Comparison of ENCODE assay signal across 8 cellular contexts in the genomic region with DNA sequence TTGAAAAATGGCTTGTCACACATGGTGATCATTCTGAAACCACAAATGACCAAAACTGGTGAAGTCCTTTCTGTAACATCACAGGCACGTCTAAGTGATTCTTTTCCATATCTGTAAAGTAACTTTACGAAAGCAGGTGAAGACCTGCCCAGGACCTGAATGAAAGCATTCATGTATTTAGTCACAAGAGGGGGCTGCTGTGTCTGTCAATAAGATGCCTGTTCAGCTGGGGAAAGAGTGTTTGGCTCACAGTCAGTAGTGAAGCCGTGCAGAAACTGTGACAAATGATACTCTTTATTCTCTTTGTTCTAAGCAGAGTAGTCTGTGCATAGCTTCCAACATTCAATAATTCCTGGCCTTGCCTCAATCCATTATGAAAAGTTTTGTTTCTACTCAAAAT.
A peak's percentile ranks its signal among the peaks of the same experiment; 100 is the strongest.
DNase-seq lines count a peak whose midpoint lies in the region; ATAC-seq, FAIRE-seq and TF ChIP-seq lines count a peak whose summit lies in the region.

No MANE protein-coding gene starts in this region.

- ATAC-seq in HG02885 (IDR thresholded peaks at IDR 0.05; ENCODE audit: poor library complexity, unreplicated experiment) = peak; percentile 89
- ATAC-seq in GM19455 (IDR thresholded peaks at IDR 0.05; ENCODE audit: unreplicated experiment) = no peak
- no peak for ATAC-seq in HG03520 (IDR thresholded peaks at IDR 0.05; ENCODE audit: unreplicated experiment)

- H3K9ac ChIP-seq in kidney (ENCODE audit: low read length in 2 of 2) = no peak overlapping the region

- no peak overlapping the region for H3K4me3 ChIP-seq in kidney (ENCODE audit: low read length in 2 of 2)

- peak; percentile 37 for FAIRE-seq in frontal cortex (lab: Jason Lieb, UNC)
- no peak for FAIRE-seq in kidney (lab: Jason Lieb, UNC)

- DNase-seq in NCI-H748 (lab: John Stamatoyannopoulos, UW; ENCODE audit: unreplicated experiment) (peak; percentile 18), NCI-H748 treated with DMSO at 0.1 percent for 48 hours (lab: John Stamatoyannopoulos, UW) (no peak), T follicular helper cell (ENCODE audit: low read depth) (peak; percentile 8), frontal cortex (ENCODE audit: low spot score in 2 of 2) (peak; percentile 2 to 3), kidney (no peak)

- no peaks in the 10 kb centered on the region for H3K9me3 ChIP-seq in kidney (ENCODE audit: control insufficient read depth in 1 of 2, low read length in 2 of 2)

- intact Hi-C loops in kidney (cut with DNase I) = no loop called here

- H3K27ac ChIP-seq in kidney (ENCODE audit: low read depth in 2 of 2, low read length in 2 of 2) = no peak overlapping the region

- H3K4me1 ChIP-seq in kidney (ENCODE audit: control insufficient read depth in 1 of 2, insufficient read depth in 1 of 2, low read depth in 1 of 2, low read length in 2 of 2) = no peaks in the 10 kb centered on the region

- no peaks in the 10 kb centered on the region for H3K36me3 ChIP-seq in kidney (ENCODE audit: control insufficient read depth in 1 of 2, insufficient read depth in 2 of 2, low read length in 2 of 2)

- no peak for TF ChIP-seq CTCF in kidney (IDR thresholded peaks at IDR 0.05; ENCODE audit: borderline replicate concordance, extremely low read depth, insufficient read depth)

Comparison
In these comparisons a context has a peak if more than half of its experiments do, and no peak if none do; other contexts are left out.
1. DNase-seq: peak in NCI-H748 (single experiment), T follicular helper cell (single experiment) and frontal cortex (2 of 2); none in NCI-H748 treated with DMSO at 0.1 percent for 48 hours (single experiment) and kidney (single experiment).